In the genomic region with DNA sequence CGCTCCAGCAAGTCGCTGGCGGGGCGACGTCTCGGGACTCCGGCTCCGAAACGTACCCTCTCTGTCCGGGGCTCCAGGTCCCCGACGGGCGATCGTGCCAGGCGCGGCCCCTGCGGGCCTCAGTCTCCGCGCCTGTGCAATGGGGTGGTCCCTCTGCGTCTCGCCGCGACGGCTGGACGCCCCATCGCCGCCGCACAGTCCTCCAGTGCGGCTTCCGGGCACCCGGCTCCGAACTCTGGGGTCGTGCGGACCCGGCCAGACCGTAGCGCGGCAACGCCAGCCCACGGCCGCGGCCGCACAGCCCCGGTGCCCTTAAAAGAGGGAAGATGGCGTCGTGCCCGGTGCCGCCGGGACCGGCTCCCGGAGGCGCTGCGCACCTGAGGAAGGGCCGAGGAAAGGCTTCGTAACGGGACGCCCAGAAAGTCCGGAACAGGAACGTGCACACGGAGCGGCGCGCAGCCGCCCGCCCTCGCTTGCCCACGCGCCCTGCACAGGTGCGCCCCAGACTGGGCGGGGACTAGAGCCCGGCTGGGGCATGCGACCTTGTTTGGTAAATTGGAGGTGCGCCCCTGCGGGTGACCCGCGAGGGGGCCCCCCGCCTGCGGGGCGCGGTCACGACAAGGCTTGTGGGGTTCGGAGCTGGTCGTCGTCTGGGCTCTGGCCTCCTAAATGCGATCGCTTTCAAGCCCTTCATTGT, we compare ENCODE assay signal across 8 cellular contexts. TPM values are rescaled to one million over a fixed set of nuclear protein-coding genes. Genes with fewer than 3 reads are reported as not detected.
DNase-seq lines count a peak whose midpoint lies in the region; FAIRE-seq and TF ChIP-seq lines count a peak whose summit lies in the region.

No MANE protein-coding gene starts in this region.

- DNase-seq in NOMO-1 treated with DMSO at 0.1 percent for 48 hours (lab: John Stamatoyannopoulos, UW; ENCODE audit: unreplicated experiment) = peak; percentile 22
- no peak for DNase-seq in NOMO-1 treated with dmso at 0.1 percent for 144 hours (lab: John Stamatoyannopoulos, UW; ENCODE audit: unreplicated experiment)
- DNase-seq in SJSA1 (ENCODE audit: low read depth in 1 of 2, low spot score in 2 of 2) = no peak
- DNase-seq in astrocyte of the cerebellum (ENCODE audit: low read depth) = no peak
- DNase-seq in kidney = no peak
- DNase-seq in stimulated activated CD4-positive, alpha-beta T cell treated with anti-CD3 and anti-CD28 coated beads, Interleukin-4, amount 100 ng/mL, for 4 hours = peak; percentile 46 to 59
- no peak for DNase-seq in amniotic stem cell (lab: John Stamatoyannopoulos, UW)
- no peak for DNase-seq in NCI-H146 treated with DMSO at 0.1 percent for 48 hours (lab: John Stamatoyannopoulos, UW; ENCODE audit: unreplicated experiment)

- FAIRE-seq in kidney (lab: Jason Lieb, UNC) = no peak

- H3K4me3 ChIP-seq in SJSA1 = peak overlapping the region; percentile 47
- peak overlapping the region; percentile 39 for H3K4me3 ChIP-seq in astrocyte of the cerebellum (ENCODE audit: low read depth, low read length)
- peak overlapping the region; percentile 50 to 67 for H3K4me3 ChIP-seq in kidney (ENCODE audit: low read length in 2 of 2)

- H3K4me1 ChIP-seq in SJSA1 (replicated peaks) = peaks cover 14% of the 10 kb centered on the region
- H3K4me1 ChIP-seq in kidney (ENCODE audit: control insufficient read depth in 1 of 2, insufficient read depth in 1 of 2, low read depth in 1 of 2, low read length in 2 of 2) = peaks cover 2 to 4% of the 10 kb centered on the region in 2 donors

- H3K9ac ChIP-seq in kidney (ENCODE audit: low read length in 2 of 2) = no peak overlapping the region

- H3K9me3 ChIP-seq in SJSA1 (replicated peaks) (peaks cover 4% of the 10 kb centered on the region; the same call in 1 of the 2 replicates), kidney (ENCODE audit: control insufficient read depth in 1 of 2, low read length in 2 of 2) (no peaks in the 10 kb centered on the region)

- H3K27me3 ChIP-seq in SJSA1 (replicated peaks) = peaks cover 18% of the 10 kb centered on the region

- H3K27ac ChIP-seq in SJSA1 (no peak overlapping the region), kidney (ENCODE audit: low read depth in 2 of 2, low read length in 2 of 2) (no peak overlapping the region)

- in situ Hi-C loops in astrocyte of the cerebellum (cut with HindIII; ENCODE audit: low sequenced_read_pairs) = no loop called here

- intact Hi-C loops in kidney (cut with DNase I) = no loop called here

- TF ChIP-seq CTCF in astrocyte of the cerebellum (IDR thresholded peaks at IDR 0.05; ENCODE audit: low read depth, low read length, missing control alignments) = no peak
- TF ChIP-seq CTCF in kidney (IDR thresholded peaks at IDR 0.05; ENCODE audit: borderline replicate concordance, extremely low read depth, insufficient read depth) = no peak

- peaks cover 4% of the 10 kb centered on the region; the same call in 1 of the 2 replicates for H3K36me3 ChIP-seq in SJSA1
- H3K36me3 ChIP-seq in kidney (ENCODE audit: control insufficient read depth in 1 of 2, insufficient read depth in 2 of 2, low read length in 2 of 2) = no peaks in the 10 kb centered on the region

RNA-seq across cellular contexts. Expression of gene BIK, which starts 0.5 kb away (rescaled TPM):
- 1.4 and 2.2 TPM in 2 replicates for total RNA-seq in SJSA1 (2014; rRNA removed; shearing (Covaris generic))
- 4.7 TPM for total RNA-seq in kidney
- 4.8 TPM for polyA plus RNA-seq in kidney (ENCODE audit: insufficient read depth, low read depth, low replicate concordance)

RNA-seq across cellular contexts. Expression of gene TTLL1, which starts 21.9 kb away (rescaled TPM):
- 15.8 and 25.8 TPM in 2 replicates for total RNA-seq in SJSA1 (2014; rRNA removed; shearing (Covaris generic))
- 8.4 TPM for total RNA-seq in kidney
- 11.5 TPM for polyA plus RNA-seq in kidney (ENCODE audit: insufficient read depth, low read depth, low replicate concordance)

RNA-seq across cellular contexts. Expression of gene MCAT, which starts 32.1 kb away (rescaled TPM):
- 13.5 and 14.7 TPM in 2 replicates for total RNA-seq in SJSA1 (2014; rRNA removed; shearing (Covaris generic))
- total RNA-seq in kidney = 24.8 TPM
- 74.7 TPM for polyA plus RNA-seq in kidney (ENCODE audit: insufficient read depth, low read depth, low replicate concordance)

RNA-seq across cellular contexts. Expression of gene TSPO, which starts 40.3 kb away (rescaled TPM):
- 378 and 396 TPM in 2 replicates for total RNA-seq in SJSA1 (2014; rRNA removed; shearing (Covaris generic))
- 134 TPM for total RNA-seq in kidney
- polyA plus RNA-seq in kidney (ENCODE audit: insufficient read depth, low read depth, low replicate concordance) = 173 TPM

Comparison
In these comparisons a context has a peak if more than half of its experiments do, and no peak if none do; other contexts are left out.
1. DNase-seq: peak in NOMO-1 treated with DMSO at 0.1 percent for 48 hours (single experiment) and stimulated activated CD4-positive, alpha-beta T cell treated with anti-CD3 and anti-CD28 coated beads, Interleukin-4, amount 100 ng/mL, for 4 hours (2 of 2); none in NOMO-1 treated with dmso at 0.1 percent for 144 hours (single experiment), SJSA1 (0 of 2), astrocyte of the cerebellum (single experiment), kidney (single experiment), amniotic stem cell (single experiment) and NCI-H146 treated with DMSO at 0.1 percent for 48 hours (single experiment).
2. Peak in every context shown above with its lines, with median percentiles within 50 percentile points of each other: H3K4me3 ChIP-seq.